Comparison of ENCODE assay signal across 8 cellular contexts in the genomic region with DNA sequence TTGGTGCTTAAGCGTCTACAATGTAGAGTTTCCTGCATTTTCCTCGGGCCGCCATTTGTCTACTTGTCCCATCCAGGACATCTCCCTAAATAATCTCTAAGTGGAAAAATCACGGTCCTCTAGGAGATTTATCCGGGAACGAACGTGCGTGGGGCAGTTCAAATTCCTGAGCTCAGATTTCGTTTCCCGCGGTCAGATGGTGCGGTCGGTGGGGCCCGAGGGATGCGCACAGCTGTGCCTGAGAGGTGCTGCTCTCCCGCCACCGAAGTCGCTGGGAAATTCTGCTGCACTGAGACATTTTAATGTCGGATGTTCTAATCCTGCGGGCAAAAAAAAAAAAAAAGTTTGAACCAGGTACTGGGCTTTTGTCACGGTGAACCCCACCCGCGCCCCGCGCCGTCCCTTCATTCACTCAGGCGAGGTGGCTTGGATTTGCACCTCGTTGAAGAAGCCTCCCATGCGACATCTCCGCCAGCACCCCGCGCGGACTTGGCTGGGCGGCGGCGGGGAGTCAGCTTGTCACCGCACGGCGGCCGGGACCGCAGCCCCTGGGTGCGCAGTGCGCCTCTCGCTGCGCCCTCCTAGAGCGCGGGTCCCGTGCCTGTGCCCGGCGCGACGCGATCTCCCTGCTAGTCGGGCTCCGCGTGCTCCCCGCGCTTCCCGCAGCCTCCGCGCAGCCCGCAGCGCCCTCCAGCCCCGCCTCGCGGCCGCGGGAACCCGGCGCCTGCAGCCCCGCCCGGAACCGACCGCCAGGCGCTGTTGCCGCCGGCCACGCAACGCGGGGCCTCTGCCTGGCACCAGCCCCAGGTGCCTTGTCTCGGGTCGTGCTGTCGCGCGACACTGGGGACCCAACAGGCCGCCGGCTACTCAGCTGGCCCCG.
DNase-seq lines count a peak whose midpoint lies in the region; ATAC-seq and TF ChIP-seq lines count a peak whose summit lies in the region.

No MANE protein-coding gene starts in this region.

- H3K36me3 Mint-ChIP-seq in chondrocyte (ENCODE audit: low read depth) = no peaks in the 10 kb centered on the region
- H3K36me3 Mint-ChIP-seq in stimulated activated memory B cell treated with anti-CD40 and anti-IgM and Interleukin-4, amounts not matched to agents 10 μg/mL and 1 μg/mL and 100 μg/mL, for 72 hours = no peaks in the 10 kb centered on the region

- H3K27ac ChIP-seq in layer of hippocampus (ENCODE audit: low read depth, low read length) = peak overlapping the region; percentile 67

- peak overlapping the region; percentile 71 for H3K4me3 Mint-ChIP-seq in chondrocyte (ENCODE audit: unreplicated experiment)
- peak overlapping the region; percentile 71 for H3K4me3 Mint-ChIP-seq in stimulated activated memory B cell treated with anti-CD40 and anti-IgM and Interleukin-4, amounts not matched to agents 10 μg/mL and 1 μg/mL and 100 μg/mL, for 72 hours

- H3K27me3 Mint-ChIP-seq in chondrocyte (ENCODE audit: low read depth) = no peaks in the 10 kb centered on the region
- H3K27me3 Mint-ChIP-seq in stimulated activated memory B cell treated with anti-CD40 and anti-IgM and Interleukin-4, amounts not matched to agents 10 μg/mL and 1 μg/mL and 100 μg/mL, for 72 hours = no peaks in the 10 kb centered on the region

- no peak overlapping the region for H3K27ac Mint-ChIP-seq in chondrocyte (ENCODE audit: unreplicated experiment)
- H3K27ac Mint-ChIP-seq in stimulated activated memory B cell treated with anti-CD40 and anti-IgM and Interleukin-4, amounts not matched to agents 10 μg/mL and 1 μg/mL and 100 μg/mL, for 72 hours = peak overlapping the region; percentile 71

- peaks cover 23% of the 10 kb centered on the region for H3K4me1 Mint-ChIP-seq in chondrocyte (ENCODE audit: low read depth)
- peaks cover 23% of the 10 kb centered on the region for H3K4me1 Mint-ChIP-seq in stimulated activated memory B cell treated with anti-CD40 and anti-IgM and Interleukin-4, amounts not matched to agents 10 μg/mL and 1 μg/mL and 100 μg/mL, for 72 hours

- ATAC-seq in stimulated activated memory B cell treated with anti-CD40 and anti-IgM and Interleukin-4, amounts not matched to agents 10 μg/mL and 1 μg/mL and 100 μg/mL, for 72 hours = peak; percentile 75
- no peak for ATAC-seq in GM19035 (IDR thresholded peaks at IDR 0.05; ENCODE audit: unreplicated experiment)

- no peaks in the 10 kb centered on the region for H3K27me3 ChIP-seq in layer of hippocampus (ENCODE audit: control insufficient read depth, insufficient read depth, low read length)

- peak; percentile 20 to 49 for DNase-seq in NCI-H2081 (lab: John Stamatoyannopoulos, UW)
- no peak for DNase-seq in NCI-H2081 treated with DMSO at 0.1 percent for 48 hours (lab: John Stamatoyannopoulos, UW)
- DNase-seq in NCI-H1105 treated with DMSO at 0.1 percent for 48 hours (lab: John Stamatoyannopoulos, UW) = peak; percentile 12
- peak; percentile 84 for DNase-seq in chondrocyte (ENCODE audit: low spot score)
- DNase-seq in AML-193 (lab: John Stamatoyannopoulos, UW) = no peak

- TF ChIP-seq CTCF in chondrocyte (IDR thresholded peaks at IDR 0.05) = peak; percentile 68

- no peaks in the 10 kb centered on the region for H3K9me3 Mint-ChIP-seq in chondrocyte (ENCODE audit: low read depth)
- H3K9me3 Mint-ChIP-seq in stimulated activated memory B cell treated with anti-CD40 and anti-IgM and Interleukin-4, amounts not matched to agents 10 μg/mL and 1 μg/mL and 100 μg/mL, for 72 hours = no peaks in the 10 kb centered on the region

Comparison
In these comparisons a context has a peak if more than half of its experiments do, and no peak if none do; other contexts are left out.
1. DNase-seq: peak in NCI-H2081 (2 of 2), NCI-H1105 treated with DMSO at 0.1 percent for 48 hours (single experiment) and chondrocyte (single experiment); none in NCI-H2081 treated with DMSO at 0.1 percent for 48 hours (single experiment) and AML-193 (0 of 2).